Comparison of ENCODE assay signal across 17 cellular contexts in the genomic region with DNA sequence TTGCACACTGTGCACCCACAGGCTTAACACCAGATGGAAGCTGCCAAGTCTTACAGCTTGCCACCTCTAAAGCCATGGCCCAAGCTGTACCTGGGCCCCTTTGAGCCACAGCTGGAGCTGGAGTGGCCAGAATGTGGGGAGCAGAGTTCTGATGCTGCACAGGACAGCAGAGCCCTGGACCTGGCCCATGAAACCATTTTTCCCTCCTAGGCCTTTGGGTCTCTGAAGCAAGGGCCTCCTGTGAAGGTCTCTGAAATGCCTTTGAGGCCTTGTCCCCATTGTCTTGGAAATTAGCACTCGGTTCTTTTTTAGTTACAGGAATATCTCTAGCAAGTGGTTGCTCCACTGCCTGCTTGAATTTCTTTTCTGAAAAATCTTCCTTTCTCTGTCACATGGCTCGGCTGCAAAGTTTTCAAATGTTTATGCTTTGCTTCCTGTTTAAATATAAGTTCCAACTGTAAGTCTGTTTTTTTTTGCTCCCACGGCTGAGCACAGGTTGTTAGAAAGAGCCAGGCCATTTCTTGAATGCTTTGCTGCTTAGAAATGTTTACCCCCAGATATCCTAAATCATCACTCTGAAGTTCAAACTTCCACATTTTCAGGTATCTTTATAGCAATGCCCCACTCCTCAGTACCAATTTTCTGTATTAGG.
DNase-seq lines count a peak whose midpoint lies in the region; ATAC-seq and TF ChIP-seq lines count a peak whose summit lies in the region.
"Had no signal": no experiment of that assay in that cellular context is flagged by ENCODE, and none has a peak within 500 bp of the region (broad histone marks: within the 10 kb centered on the region; RNA-seq: fewer than 3 reads in every experiment).

No MANE protein-coding gene starts in this region.

- no peaks in the 10 kb centered on the region for H3K36me3 Mint-ChIP-seq in GM23338 (ENCODE audit: low read depth)

- TF ChIP-seq EP300 in sigmoid colon (IDR thresholded peaks at IDR 0.05) = no peak

- H3K27me3 Mint-ChIP-seq in GM23338 (ENCODE audit: insufficient read depth, low read depth, poor library complexity) = no peaks in the 10 kb centered on the region
- H3K27me3 Mint-ChIP-seq: CD4-positive, alpha-beta T cell had no signal

- no peaks in the 10 kb centered on the region for H3F3A ChIP-seq in GM23338 (replicated peaks; ENCODE audit: low read depth)

- DNase-seq in GM23338 (ENCODE audit: low spot score) = peak; percentile 21
- peak; percentile 30 for DNase-seq in adipocyte (ENCODE audit: low read depth)
- peak in 1 of 2 donors; percentile 18 for DNase-seq in fibroblast of lung (ENCODE audit: low read depth in 2 of 2)
- no peak for DNase-seq in sigmoid colon
- no peak for DNase-seq in putamen (ENCODE audit: low spot score)
- DNase-seq in GF-D8 (lab: John Stamatoyannopoulos, UW) = no peak
- DNase-seq: ACHN; C1 segment of cervical spinal cord; Calu3; CD4-positive, alpha-beta T cell; DMS 273 treated with DMSO at 0.1 percent for 48 hours; GOT3; HFFc6 had no signal

- intact Hi-C loops in sigmoid colon (cut with DNase I) = no loop called here

- no peak for TF ChIP-seq POLR2A in sigmoid colon (IDR thresholded peaks at IDR 0.05)

- H3K4me1 Mint-ChIP-seq in GM23338 = peaks cover 8% of the 10 kb centered on the region
- H3K4me1 Mint-ChIP-seq: B cell had no signal

- WGBS in sigmoid colon, 2 donors = 67 to 68% methylated on average over 3 of the region's 3 CpGs

- peak overlapping the region; percentile 54 for H3K4me2 ChIP-seq in GM23338
- H3K4me2 ChIP-seq in fibroblast of lung (ENCODE audit: extremely low read depth, insufficient read depth, low read length) = peak overlapping the region; percentile 25

- H3K4me3 ChIP-seq in GM23338 = no peak overlapping the region
- no peak overlapping the region for H3K4me3 ChIP-seq in adipocyte (ENCODE audit: low read length)
- H3K4me3 ChIP-seq in fibroblast of lung (replicated peaks in 1 of 4; ENCODE audit: control extremely low read depth in 1 of 4, insufficient read depth in 1 of 4, low read depth in 3 of 4, low read length in 4 of 4) = no peak overlapping the region
- no peak overlapping the region for H3K4me3 ChIP-seq in sigmoid colon
- H3K4me3 ChIP-seq: HAP-1 had no signal

- no peaks in the 10 kb centered on the region for H3K27me3 ChIP-seq in GM23338 (ENCODE audit: insufficient read depth)
- H3K27me3 ChIP-seq in adipocyte (replicated peaks; ENCODE audit: control insufficient read depth, insufficient read depth, low read length) = no peaks in the 10 kb centered on the region
- H3K27me3 ChIP-seq in fibroblast of lung (ENCODE audit: control insufficient read depth, insufficient read depth, low read length) = no peaks in the 10 kb centered on the region
- no peaks in the 10 kb centered on the region for H3K27me3 ChIP-seq in sigmoid colon

- peak overlapping the region; percentile 69 for H2AFZ ChIP-seq in GM23338
- H2AFZ ChIP-seq in fibroblast of lung (ENCODE audit: low read length) = no peak overlapping the region

- no peak overlapping the region for H3K4me3 Mint-ChIP-seq in GM23338
- H3K4me3 Mint-ChIP-seq: B cell; CD4-positive, alpha-beta T cell; HFFc6 had no signal

- TF ChIP-seq CTCF in GM23338 (conservative IDR thresholded peaks at IDR 0.05; ENCODE audit: low read depth in 2 of 2) (no peak), fibroblast of lung (conservative IDR thresholded peaks at IDR 0.05 in 1 of 2, IDR thresholded peaks at IDR 0.05 in 1 of 2; ENCODE audit: low read depth in 1 of 2, low read length in 2 of 2) (no peak), sigmoid colon (IDR thresholded peaks at IDR 0.05) (no peak)

- H3K27ac Mint-ChIP-seq in GM23338 = no peak overlapping the region
- H3K27ac Mint-ChIP-seq: B cell; CD4-positive, alpha-beta T cell; HFFc6 had no signal

- 0 out of 2 replicates have a peak, but pooled peaks cover 7% of the 10 kb centered on the region for H3K9me2 ChIP-seq in GM23338 (ENCODE audit: insufficient read depth)

- H3K4me1 ChIP-seq in GM23338 (ENCODE audit: insufficient read depth) (peaks cover 14% of the 10 kb centered on the region), adipocyte (ENCODE audit: control insufficient read depth, insufficient read depth, low read length) (peaks cover 24% of the 10 kb centered on the region), fibroblast of lung (ENCODE audit: control insufficient read depth, extremely low read depth, insufficient read depth, low read length) (peaks cover 7% of the 10 kb centered on the region), sigmoid colon (no peaks in the 10 kb centered on the region)
- H3K4me1 ChIP-seq: HAP-1 had no signal

- H4K20me1 ChIP-seq in GM23338 (replicated peaks; ENCODE audit: insufficient read depth) (no peaks in the 10 kb centered on the region), fibroblast of lung (ENCODE audit: control insufficient read depth, extremely low read depth, insufficient read depth, low read length) (no peaks in the 10 kb centered on the region)

- H3K9me3 Mint-ChIP-seq in GM23338 = no peaks in the 10 kb centered on the region
- H3K9me3 Mint-ChIP-seq: CD4-positive, alpha-beta T cell; HFFc6 had no signal

- H3K36me3 ChIP-seq in GM23338 (ENCODE audit: insufficient read depth) = no peaks in the 10 kb centered on the region
- no peaks in the 10 kb centered on the region for H3K36me3 ChIP-seq in adipocyte (ENCODE audit: control insufficient read depth, insufficient read depth, low read length, severe bottlenecking)
- no peaks in the 10 kb centered on the region for H3K36me3 ChIP-seq in fibroblast of lung (ENCODE audit: control insufficient read depth, insufficient read depth, low read length)
- H3K36me3 ChIP-seq in sigmoid colon = no peaks in the 10 kb centered on the region
- H3K36me3 ChIP-seq: HAP-1 had no signal

- ATAC-seq in GM23338 (peak; percentile 41; the same call in 2 of the 3 replicates), HG02642 (IDR thresholded peaks at IDR 0.05; ENCODE audit: poor library complexity, unreplicated experiment) (no peak)
- ATAC-seq: HepG2 had no signal

- H3K9ac ChIP-seq in adipocyte (ENCODE audit: low read length) (no peak overlapping the region), fibroblast of lung (ENCODE audit: insufficient read depth, low read length) (no peak overlapping the region)

- H3K9me3 ChIP-seq in adipocyte (ENCODE audit: control insufficient read depth, low read length) (no peaks in the 10 kb centered on the region), fibroblast of lung (ENCODE audit: control insufficient read depth, insufficient read depth, low read depth, low read length) (no peaks in the 10 kb centered on the region), sigmoid colon (no peaks in the 10 kb centered on the region)
- H3K9me3 ChIP-seq: HAP-1 had no signal

- no peaks in the 10 kb centered on the region for H3K79me2 ChIP-seq in GM23338 (replicated peaks; ENCODE audit: insufficient read depth)
- H3K79me2 ChIP-seq in fibroblast of lung (ENCODE audit: control insufficient read depth, insufficient read depth, low read length) = no peaks in the 10 kb centered on the region

- H3K27ac ChIP-seq in GM23338 (ENCODE audit: low read depth) = no peak overlapping the region
- no peak overlapping the region for H3K27ac ChIP-seq in fibroblast of lung (ENCODE audit: insufficient read depth, low read length)
- no peak overlapping the region for H3K27ac ChIP-seq in sigmoid colon

TF ChIP-seq in GM23338, 12 proteins besides CTCF, POLR2A, EP300 and RAD21 (continues in another document):
- no peak for TF ChIP-seq POLR2AphosphoS5 (IDR thresholded peaks at IDR 0.05; ENCODE audit: low read depth)

Comparison
In these comparisons a context has a peak if more than half of its experiments do, and no peak if none do; other contexts are left out.
1. DNase-seq: peak in GM23338 (single experiment) and adipocyte (single experiment); none in sigmoid colon (single experiment), putamen (single experiment) and GF-D8 (single experiment).